In the genomic region with DNA sequence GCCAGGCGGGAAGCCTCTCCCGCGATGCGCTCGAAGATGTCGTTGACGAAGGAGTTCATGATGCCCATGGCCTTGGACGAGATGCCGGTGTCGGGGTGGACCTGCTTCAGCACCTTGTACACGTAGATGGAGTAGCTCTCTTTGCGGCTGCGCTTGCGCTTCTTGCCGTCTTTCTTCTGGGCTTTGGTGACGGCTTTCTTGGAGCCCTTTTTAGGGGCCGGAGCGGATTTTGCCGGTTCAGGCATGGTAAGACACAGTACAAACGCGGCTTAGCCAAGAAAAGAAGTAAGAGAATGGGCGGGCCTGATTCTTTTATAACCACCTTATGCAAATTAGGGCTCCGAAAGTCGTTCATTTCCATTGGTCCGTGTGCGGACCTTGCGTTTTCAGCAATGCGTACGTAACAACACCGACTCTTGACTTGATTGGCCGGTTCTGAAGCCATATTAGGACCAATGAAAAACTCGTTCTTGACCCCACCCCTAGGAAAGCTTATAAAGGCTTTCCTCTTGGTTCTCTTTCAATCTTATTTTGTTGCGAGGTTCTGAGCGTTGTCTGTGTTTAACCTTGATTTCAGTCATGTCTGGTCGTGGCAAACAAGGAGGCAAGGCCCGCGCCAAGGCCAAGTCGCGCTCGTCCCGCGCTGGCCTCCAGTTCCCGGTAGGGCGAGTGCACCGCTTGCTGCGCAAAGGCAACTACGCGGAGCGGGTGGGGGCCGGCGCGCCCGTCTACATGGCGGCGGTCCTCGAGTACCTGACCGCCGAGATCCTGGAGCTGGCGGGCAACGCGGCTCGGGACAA, we compare ENCODE assay signal across 8 cellular contexts. TPM values are rescaled to one million over a fixed set of nuclear protein-coding genes. Genes with fewer than 3 reads are reported as not detected.
A peak's percentile ranks its signal among the peaks of the same experiment; 100 is the strongest.
DNase-seq lines count a peak whose midpoint lies in the region; ATAC-seq and TF ChIP-seq lines count a peak whose summit lies in the region.

No MANE protein-coding gene starts in this region.

- no peaks in the 10 kb centered on the region for H3K4me1 ChIP-seq in cardiac muscle cell (ENCODE audit: low read depth)
- H3K4me1 ChIP-seq in parathyroid adenoma, result peaks cover 2% of the 10 kb centered on the region
- H3K4me1 ChIP-seq in tibial nerve, result peaks cover 0 to 26% (median 14%) of the 10 kb centered on the region in 4 donors

- H3K36me3 ChIP-seq in cardiac muscle cell (no peaks in the 10 kb centered on the region), parathyroid adenoma (ENCODE audit: control insufficient read depth, insufficient read depth, low read length) (no peaks in the 10 kb centered on the region), tibial nerve (no peaks in the 10 kb centered on the region)

- TF ChIP-seq EP300 in tibial nerve (IDR thresholded peaks at IDR 0.05), result peak; percentile 96 to 100

- peak overlapping the region; percentile 61 for H3K9ac ChIP-seq in parathyroid adenoma

- peak overlapping the region; percentile 97 for H3K4me2 ChIP-seq in parathyroid adenoma (ENCODE audit: low read length)

- no peak for TF ChIP-seq CTCF in GM12864 (IDR thresholded peaks at IDR 0.05; ENCODE audit: low read depth, low read length, missing control alignments)
- no peak for TF ChIP-seq CTCF in cardiac muscle cell (IDR thresholded peaks at IDR 0.05; ENCODE audit: low read depth, low read length)
- no peak for TF ChIP-seq CTCF in parathyroid adenoma (IDR thresholded peaks at IDR 0.05)
- peak in 2 of 5 experiments; percentile 31 to 34 for TF ChIP-seq CTCF in tibial nerve (IDR thresholded peaks at IDR 0.05)

- H3K9me3 ChIP-seq in cardiac muscle cell (ENCODE audit: low read depth) (no peaks in the 10 kb centered on the region), parathyroid adenoma (ENCODE audit: control insufficient read depth, low read length) (no peaks in the 10 kb centered on the region), tibial nerve (no peaks in the 10 kb centered on the region)

- peak overlapping the region; percentile 53 for H2AFZ ChIP-seq in parathyroid adenoma

- H3K27ac ChIP-seq in cardiac muscle cell (peak overlapping the region; percentile 98), parathyroid adenoma (peak overlapping the region; percentile 98), tibial nerve (peak overlapping the region; percentile 95 to 100 (median 100))

- H3K27me3 ChIP-seq in cardiac muscle cell (no peaks in the 10 kb centered on the region), parathyroid adenoma (ENCODE audit: control insufficient read depth, insufficient read depth, low read length) (no peaks in the 10 kb centered on the region), tibial nerve (no peaks in the 10 kb centered on the region)

- ATAC-seq in HG02678 (IDR thresholded peaks at IDR 0.05; ENCODE audit: unreplicated experiment), result peak; percentile 60

- peak; percentile 99 for DNase-seq in GM12864 (ENCODE audit: low read depth)
- DNase-seq in NCI-H1105 treated with DMSO at 0.1 percent for 48 hours (lab: John Stamatoyannopoulos, UW), result peak; percentile 99
- peak; percentile 97 for DNase-seq in SKM-1 (lab: John Stamatoyannopoulos, UW; ENCODE audit: unreplicated experiment)
- DNase-seq in activated naive CD8-positive, alpha-beta T cell treated with anti-CD3 and anti-CD28 coated beads, Interleukin-2, amount 50 U/mL, for 16 hours (ENCODE audit: low read depth, low spot score), result peak; percentile 65
- DNase-seq in cardiac muscle cell (ENCODE audit: low read depth in 1 of 2, low spot score in 1 of 2), result peak; percentile 97 to 99
- DNase-seq in tibial nerve (ENCODE audit: low spot score in 2 of 2), result peak; percentile 70 to 96

- H3K79me2 ChIP-seq in parathyroid adenoma, result peaks cover 2% of the 10 kb centered on the region

- H3K4me3 ChIP-seq in GM12864 (ENCODE audit: low read depth, low read length) (peak overlapping the region; percentile 76), cardiac muscle cell (peak overlapping the region; percentile 75), parathyroid adenoma (ENCODE audit: low read depth, low read length) (peak overlapping the region; percentile 93), tibial nerve (peak overlapping the region; percentile 63 to 89 (median 78))

- TF ChIP-seq POLR2A in tibial nerve (IDR thresholded peaks at IDR 0.05), result peak; percentile 98 to 99

- WGBS in tibial nerve, 2 donors, result 0% methylated on average over 54 to 60 of the region's 62 CpGs

RNA-seq across cellular contexts. Expression of a gene that starts 12.8 kb away (rescaled TPM):
- total RNA-seq in cardiac muscle cell (26.2 and 46.0 TPM in 2 replicates), tibial nerve (10 to 100 TPM; 28.5 to 81.9 (median 57.8) TPM)
- polyA plus RNA-seq in cardiac muscle cell, result 32.5 and 34.0 TPM in 2 replicates

RNA-seq across cellular contexts. Expression of a gene that starts 31.0 kb away (rescaled TPM):
- 19.2 and 21.9 TPM in 2 replicates for total RNA-seq in cardiac muscle cell
- 20.0 and 23.3 TPM in 2 replicates for polyA plus RNA-seq in cardiac muscle cell
- total RNA-seq in tibial nerve, result 1 to 10 TPM in 2 of 4 donors, under 1 TPM in 2; 0.66 to 2.7 (median 1.8) TPM

RNA-seq across cellular contexts. Expression of a gene that starts 41.0 kb away (rescaled TPM):
- total RNA-seq in cardiac muscle cell, result 18.1 and 19.1 TPM in 2 replicates
- 74.9 and 75.8 TPM in 2 replicates for polyA plus RNA-seq in cardiac muscle cell
- 10 to 100 TPM in 2 of 4 donors, 1 to 10 TPM in 2; 6.3 to 14.3 (median 9.7) TPM for total RNA-seq in tibial nerve

RNA-seq across cellular contexts. Expression of a gene that starts 50.1 kb away (rescaled TPM):
- total RNA-seq in cardiac muscle cell (1.0 and 1.3 TPM in 2 replicates), tibial nerve (10 to 100 TPM; 10.3 to 21.4 (median 13.6) TPM)
- 0.56 and 2.3 TPM in 2 replicates for polyA plus RNA-seq in cardiac muscle cell

Comparison
In these comparisons a context has a peak if more than half of its experiments do, and no peak if none do; other contexts are left out.
1. Peak in every context shown above with its lines: DNase-seq, ATAC-seq, H3K4me3 ChIP-seq and H3K27ac ChIP-seq.